ENCODE assay signal across 1 cellular context in the genomic region with DNA sequence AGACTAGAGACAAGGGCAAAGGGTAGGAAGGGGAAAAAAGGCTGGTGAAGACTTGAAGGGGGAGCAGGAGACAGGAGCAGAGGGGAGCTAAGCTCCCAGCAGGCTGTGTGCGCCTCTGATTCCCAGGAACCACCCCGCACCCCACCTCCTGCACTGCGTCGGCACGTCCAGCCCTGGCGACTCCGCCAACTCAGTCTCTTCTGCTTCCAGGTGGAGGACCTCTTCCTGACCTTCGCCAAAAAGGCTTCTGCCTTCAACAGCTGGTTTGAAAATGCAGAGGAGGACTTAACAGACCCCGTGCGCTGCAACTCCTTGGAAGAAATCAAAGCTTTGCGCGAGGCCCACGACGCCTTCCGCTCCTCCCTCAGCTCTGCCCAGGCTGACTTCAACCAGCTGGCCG.
TF ChIP-seq lines count a peak whose summit lies in the region.

No MANE protein-coding gene starts in this region.

TF ChIP-seq in IMR-90, 13 proteins besides CTCF, POLR2A, EP300 and RAD21 (continued from another document):
- no peak for TF ChIP-seq RCOR1 (IDR thresholded peaks at IDR 0.05; ENCODE audit: insufficient replicate concordance, low read length)
